In the genomic region with DNA sequence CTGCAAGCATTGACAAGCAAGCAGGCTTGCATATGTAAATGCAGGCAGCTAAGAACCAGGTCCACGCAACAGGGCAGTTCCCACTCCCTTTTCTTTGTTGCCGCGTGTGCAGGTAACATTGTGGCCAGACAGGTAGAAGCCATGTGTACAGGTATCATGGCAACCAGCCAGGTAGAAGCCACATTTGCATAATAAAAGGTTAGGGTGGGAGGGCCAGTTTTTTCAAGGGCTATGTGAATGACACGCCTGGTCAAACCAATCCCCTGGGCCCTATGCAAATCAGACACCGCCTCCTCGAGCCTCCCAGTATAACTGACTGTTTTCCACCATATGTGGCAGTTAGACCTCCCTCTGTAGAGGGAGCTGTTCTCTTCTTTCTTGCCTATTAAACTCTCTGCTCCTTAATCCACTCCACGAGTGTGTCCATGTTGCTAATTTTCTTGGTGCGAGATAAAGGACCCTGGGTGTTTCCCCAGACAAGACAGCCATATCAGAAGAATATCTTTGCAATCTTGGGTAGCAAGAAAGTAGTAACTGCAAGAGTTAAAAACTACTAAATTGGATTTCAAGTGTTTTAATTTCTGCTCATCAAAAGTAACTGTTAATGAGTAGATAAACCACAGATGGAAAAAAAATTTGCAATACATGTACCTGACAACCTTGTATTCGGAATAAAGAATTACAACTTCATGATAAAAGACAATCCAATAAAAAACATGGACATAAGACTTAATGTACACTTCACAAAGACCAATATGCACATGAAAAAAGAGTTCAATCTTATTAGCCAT, we compare ENCODE assay signal across 11 cellular contexts. TPM values are rescaled to one million over a fixed set of nuclear protein-coding genes. Genes with fewer than 3 reads are reported as not detected.
DNase-seq lines count a peak whose midpoint lies in the region; ATAC-seq, FAIRE-seq and TF ChIP-seq lines count a peak whose summit lies in the region.
"Had no signal": no experiment of that assay in that cellular context is flagged by ENCODE, and none has a peak within 500 bp of the region (broad histone marks: within the 10 kb centered on the region; RNA-seq: fewer than 3 reads in every experiment).

No MANE protein-coding gene starts in this region.

- H3K36me3 Mint-ChIP-seq in CD4-positive, alpha-beta T cell (ENCODE audit: low read depth): no peaks in the 10 kb centered on the region

- H3K27ac Mint-ChIP-seq in CD4-positive, alpha-beta T cell: no peak overlapping the region

- no peak overlapping the region for H3K4me3 Mint-ChIP-seq in CD4-positive, alpha-beta T cell
- H3K4me3 Mint-ChIP-seq: central memory CD8-positive, alpha-beta T cell had no signal

- TF ChIP-seq CTCF in bronchial epithelial cell (IDR thresholded peaks at IDR 0.05; ENCODE audit: insufficient read depth, low read length, severe bottlenecking) (peak; percentile 26), pancreas (IDR thresholded peaks at IDR 0.05) (no peak)
- no peak for TF ChIP-seq CTCF in CD4-positive, alpha-beta T cell (IDR thresholded peaks at IDR 0.05)

- H3K27ac ChIP-seq in pancreas: no peak overlapping the region
- no peak overlapping the region for H3K27ac ChIP-seq in CD4-positive, alpha-beta T cell (ENCODE audit: low read depth, low read length)

- H3K4me1 ChIP-seq in pancreas: no peaks in the 10 kb centered on the region

- H3K4me1 Mint-ChIP-seq in CD4-positive, alpha-beta T cell (ENCODE audit: low read depth): no peaks in the 10 kb centered on the region

- ATAC-seq in pancreas (peak; percentile 23 to 73 (median 40)), HG03139 (IDR thresholded peaks at IDR 0.05; ENCODE audit: unreplicated experiment) (no peak)
- ATAC-seq in CD4-positive, alpha-beta T cell (ENCODE audit: poor library complexity): no peak

- H3K9me3 Mint-ChIP-seq in CD4-positive, alpha-beta T cell: no peaks in the 10 kb centered on the region
- H3K9me3 Mint-ChIP-seq: central memory CD8-positive, alpha-beta T cell had no signal

- intact Hi-C loops in pancreas (cut with DNase I): no loop called here
- intact Hi-C loops in CD4-positive, alpha-beta T cell (cut with DNase I, micrococcal nuclease): no loop called here

- H3K36me3 ChIP-seq in bronchial epithelial cell (ENCODE audit: control insufficient read depth, insufficient read depth, low read length) (no peaks in the 10 kb centered on the region), pancreas (no peaks in the 10 kb centered on the region)

- no peak for FAIRE-seq in bronchial epithelial cell (lab: Jason Lieb, UNC)
- FAIRE-seq in pancreas (lab: Jason Lieb, UNC): no peak
- FAIRE-seq: RCC 7860 had no signal

- CTCF ChIA-PET in HEK293T (lab: Yijun Ruan, JAX): no interaction called here
- CTCF ChIA-PET in CD4-positive, alpha-beta T cell (lab: Charles Lee): no interaction called here

- H3K27me3 ChIP-seq in bronchial epithelial cell (ENCODE audit: control insufficient read depth, insufficient read depth, low read length) (peaks cover 2% of the 10 kb centered on the region), pancreas (peaks cover 0 to 3% (median 0%) of the 10 kb centered on the region in 4 donors)
- H3K27me3 ChIP-seq in CD4-positive, alpha-beta T cell (ENCODE audit: control insufficient read depth, insufficient read depth, low read length): no peaks in the 10 kb centered on the region

- 53 to 59% methylated on average over 9 of the region's 9 CpGs for whole genome bisulfite sequencing in pancreas, 2 donors

- peaks cover 8% of the 10 kb centered on the region for H3K27me3 Mint-ChIP-seq in CD4-positive, alpha-beta T cell

- H3K9me3 ChIP-seq in pancreas: no peaks in the 10 kb centered on the region
- no peaks in the 10 kb centered on the region for H3K9me3 ChIP-seq in CD4-positive, alpha-beta T cell (ENCODE audit: control insufficient read depth, low read length)

- POLR2A ChIA-PET in HEK293T (lab: Yijun Ruan, JAX): interaction anchor here (1.5 kb wide), 1 partner anchor 134 kb away, joined by 3 read pairs; a partner anchor contains a TSS
- POLR2A ChIA-PET in CD4-positive, alpha-beta T cell (lab: Charles Lee): no interaction called here

- no peak for DNase-seq in HEK293T (ENCODE audit: extremely low spot score)
- peak; percentile 83 for DNase-seq in NCI-H2171 (lab: John Stamatoyannopoulos, UW)
- DNase-seq in bronchial epithelial cell (ENCODE audit: low read depth): peak; percentile 80
- peak in 4 of 6 donors; percentile 14 to 45 (median 24) for DNase-seq in pancreas
- no peak for DNase-seq in GDM1 (lab: John Stamatoyannopoulos, UW)
- no peak for DNase-seq in SW 1271 (lab: John Stamatoyannopoulos, UW)
- no peak for DNase-seq in CD4-positive, alpha-beta T cell
- DNase-seq: stimulated activated naive CD4-positive, alpha-beta T cell treated with Interleukin-2 at 50 U/mL for 16 hours had no signal

- H3K4me3 ChIP-seq in bronchial epithelial cell (ENCODE audit: low read depth, low read length) (no peak overlapping the region), pancreas (no peak overlapping the region)

TF ChIP-seq in HEK293T, 16 proteins besides CTCF, POLR2A, EP300 and RAD21:
- TF ChIP-seq, protein P1, sequence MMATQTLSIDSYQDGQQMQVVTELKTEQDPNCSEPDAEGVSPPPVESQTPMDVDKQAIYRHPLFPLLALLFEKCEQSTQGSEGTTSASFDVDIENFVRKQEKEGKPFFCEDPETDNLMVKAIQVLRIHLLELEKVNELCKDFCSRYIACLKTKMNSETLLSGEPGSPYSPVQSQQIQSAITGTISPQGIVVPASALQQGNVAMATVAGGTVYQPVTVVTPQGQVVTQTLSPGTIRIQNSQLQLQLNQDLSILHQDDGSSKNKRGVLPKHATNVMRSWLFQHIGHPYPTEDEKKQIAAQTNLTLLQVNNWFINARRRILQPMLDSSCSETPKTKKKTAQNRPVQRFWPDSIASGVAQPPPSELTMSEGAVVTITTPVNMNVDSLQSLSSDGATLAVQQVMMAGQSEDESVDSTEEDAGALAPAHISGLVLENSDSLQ (IDR thresholded peaks at IDR 0.05): peak; percentile 81
- TF ChIP-seq ARNT (IDR thresholded peaks at IDR 0.05) (no peak), L3MBTL2 (conservative IDR thresholded peaks at IDR 0.05) (no peak), ELF4 (IDR thresholded peaks at IDR 0.05) (no peak)

RNA-seq across cellular contexts. Expression of a gene that starts 21.8 kb away (rescaled TPM):
- total RNA-seq in bronchial epithelial cell (0.38 and 1.1 TPM in 2 replicates), pancreas (1 to 10 TPM in 2 of 6 donors, under 1 TPM in 4; 0.23 to 2.3 (median 0.61) TPM)
- 1 to 10 TPM in 1 of 2 donors, under 1 TPM in 1; 0.68 to 2.5 TPM for polyA plus RNA-seq in pancreas
- not detected for total RNA-seq in CD4-positive, alpha-beta T cell

Comparison
In these comparisons a context has a peak if more than half of its experiments do, and no peak if none do; other contexts are left out.
1. DNase-seq: peak in NCI-H2171 (single experiment), bronchial epithelial cell (single experiment) and pancreas (4 of 6); none in HEK293T (single experiment), GDM1 (single experiment), SW 1271 (0 of 2) and CD4-positive, alpha-beta T cell (0 of 10).
2. ATAC-seq: peak in pancreas (4 of 4); none in HG03139 (single experiment) and CD4-positive, alpha-beta T cell (single experiment).